ENCODE assay signal across 1 cellular context in genomic region chr2:205646680-205647079, GRCh38.
TF ChIP-seq lines count a peak whose summit lies in the region.

No MANE protein-coding gene starts in this region.

TF ChIP-seq in H1, 55 proteins besides CTCF, POLR2A, EP300 and RAD21:
- no peak for TF ChIP-seq USF2 (IDR thresholded peaks at IDR 0.05; ENCODE audit: low read length)
